ENCODE assay signal across 8 cellular contexts in the genomic region with DNA sequence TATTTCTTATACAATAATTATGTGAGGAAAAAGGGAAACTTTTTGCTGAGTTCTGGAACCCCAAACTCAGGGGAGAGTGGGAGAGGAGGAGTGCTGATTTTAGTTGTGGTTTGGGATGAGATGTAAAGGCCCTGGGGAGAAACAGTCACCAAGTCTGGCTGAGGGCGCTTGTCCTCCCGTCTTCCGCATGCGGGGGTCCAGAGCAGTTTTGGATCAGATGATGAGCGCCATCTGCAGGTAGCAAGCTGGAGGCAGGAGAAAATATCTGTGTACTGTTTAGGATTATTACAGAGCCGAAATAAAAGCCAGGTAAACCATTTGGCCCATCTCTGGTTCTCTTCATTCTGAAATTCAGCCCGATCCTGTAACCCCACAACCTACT. TPM values are rescaled to one million over a fixed set of nuclear protein-coding genes. Genes with fewer than 3 reads are reported as not detected.
DNase-seq lines count a peak whose midpoint lies in the region; ATAC-seq and TF ChIP-seq lines count a peak whose summit lies in the region.

No MANE protein-coding gene starts in this region.

- H3K36me3 Mint-ChIP-seq in activated CD4-positive, alpha-beta T cell treated with anti-CD3 and anti-CD28 coated beads, Interleukin-2, amount 10 ng/mL, durations not matched to agents 24 days and 14 days (ENCODE audit: low read depth): peaks cover 23% of the 10 kb centered on the region
- H3K36me3 Mint-ChIP-seq in dendritic cell treated with granulocyte-macrophage colony-stimulating factor and Interleukin-4, amounts not matched to agents 40 ng/mL and 50 ng/mL, for 4 days (ENCODE audit: low read depth): peaks cover 19% of the 10 kb centered on the region

- intact Hi-C loops in activated CD4-positive, alpha-beta T cell treated with anti-CD3 and anti-CD28 coated beads, Interleukin-2, amount 10 ng/mL, durations not matched to agents 24 days and 14 days (cut with micrococcal nuclease): loop anchor here (1.0 to 2.0 kb wide), 7 partner anchors 103 to 1133 kb away; a partner anchor contains a TSS
- intact Hi-C loops in dendritic cell treated with granulocyte-macrophage colony-stimulating factor and Interleukin-4, amounts not matched to agents 40 ng/mL and 50 ng/mL, for 4 days (cut with micrococcal nuclease): loop anchor here (1.0 to 10.0 kb wide), 2 partner anchors 119 to 294 kb away; a partner anchor contains a TSS
- intact Hi-C loops in right lobe of liver (cut with DNase I): no loop called here

- TF ChIP-seq POLR2A in right lobe of liver (IDR thresholded peaks at IDR 0.05): no peak

- TF ChIP-seq CTCF in GM12864 (IDR thresholded peaks at IDR 0.05; ENCODE audit: low read depth, low read length, missing control alignments) (peak; percentile 83), right lobe of liver (IDR thresholded peaks at IDR 0.05) (peak; percentile 77 to 87 (median 84))

- H3K36me3 ChIP-seq in right lobe of liver: no peaks in the 10 kb centered on the region

- peak overlapping the region; percentile 95 to 98 (median 97) for H3K27ac ChIP-seq in right lobe of liver

- H3K9me3 ChIP-seq in right lobe of liver: no peaks in the 10 kb centered on the region

- H3K27me3 Mint-ChIP-seq in activated CD4-positive, alpha-beta T cell treated with anti-CD3 and anti-CD28 coated beads, Interleukin-2, amount 10 ng/mL, durations not matched to agents 24 days and 14 days: no peaks in the 10 kb centered on the region
- H3K27me3 Mint-ChIP-seq in dendritic cell treated with granulocyte-macrophage colony-stimulating factor and Interleukin-4, amounts not matched to agents 40 ng/mL and 50 ng/mL, for 4 days: no peaks in the 10 kb centered on the region

- H3K4me1 ChIP-seq in right lobe of liver: peaks cover 0 to 35% (median 13%) of the 10 kb centered on the region in 4 donors

- H3K4me1 Mint-ChIP-seq in activated CD4-positive, alpha-beta T cell treated with anti-CD3 and anti-CD28 coated beads, Interleukin-2, amount 10 ng/mL, durations not matched to agents 24 days and 14 days: peaks cover 56% of the 10 kb centered on the region
- peaks cover 55% of the 10 kb centered on the region for H3K4me1 Mint-ChIP-seq in dendritic cell treated with granulocyte-macrophage colony-stimulating factor and Interleukin-4, amounts not matched to agents 40 ng/mL and 50 ng/mL, for 4 days (ENCODE audit: low read depth)

- peak overlapping the region; percentile 98 for H3K27ac Mint-ChIP-seq in activated CD4-positive, alpha-beta T cell treated with anti-CD3 and anti-CD28 coated beads, Interleukin-2, amount 10 ng/mL, durations not matched to agents 24 days and 14 days
- H3K27ac Mint-ChIP-seq in dendritic cell treated with granulocyte-macrophage colony-stimulating factor and Interleukin-4, amounts not matched to agents 40 ng/mL and 50 ng/mL, for 4 days: peak overlapping the region; percentile 94

- ATAC-seq in HG03280 (IDR thresholded peaks at IDR 0.05; ENCODE audit: unreplicated experiment): peak; percentile 46
- peak; percentile 69 to 78 (median 74) for ATAC-seq in right lobe of liver
- no peak for ATAC-seq in HG02973 (IDR thresholded peaks at IDR 0.05; ENCODE audit: unreplicated experiment)

- peaks cover 7% of the 10 kb centered on the region for H3K9me3 Mint-ChIP-seq in activated CD4-positive, alpha-beta T cell treated with anti-CD3 and anti-CD28 coated beads, Interleukin-2, amount 10 ng/mL, durations not matched to agents 24 days and 14 days
- H3K9me3 Mint-ChIP-seq in dendritic cell treated with granulocyte-macrophage colony-stimulating factor and Interleukin-4, amounts not matched to agents 40 ng/mL and 50 ng/mL, for 4 days: peaks cover 8% of the 10 kb centered on the region

- WGBS in right lobe of liver (ENCODE audit: insufficient coverage, low coverage, low lambda C conversion rate, missing lambda C conversion rate): 2% methylated on average over 7 of the region's 7 CpGs

- H3K27me3 ChIP-seq in right lobe of liver: no peaks in the 10 kb centered on the region

- peak overlapping the region; percentile 70 for H3K4me3 ChIP-seq in GM12864 (ENCODE audit: low read depth, low read length)
- H3K4me3 ChIP-seq in right lobe of liver: peak overlapping the region in 2 of 3 donors; percentile 83 to 91

- peak overlapping the region; percentile 99 for H3K4me3 Mint-ChIP-seq in activated CD4-positive, alpha-beta T cell treated with anti-CD3 and anti-CD28 coated beads, Interleukin-2, amount 10 ng/mL, durations not matched to agents 24 days and 14 days
- H3K4me3 Mint-ChIP-seq in dendritic cell treated with granulocyte-macrophage colony-stimulating factor and Interleukin-4, amounts not matched to agents 40 ng/mL and 50 ng/mL, for 4 days: peak overlapping the region; percentile 94

- DNase-seq in GM12864 (ENCODE audit: low read depth) (no peak), NCI-H524 (lab: John Stamatoyannopoulos, UW) (peak; percentile 71 to 82), right lobe of liver (peak; percentile 80 to 84 (median 82))
- peak; percentile 94 for DNase-seq in activated CD4-positive, alpha-beta T cell treated with anti-CD3 and anti-CD28 coated beads, Interleukin-2, amount 10 ng/mL, durations not matched to agents 24 days and 14 days
- peak; percentile 87 for DNase-seq in stimulated activated CD4-positive, alpha-beta T cell treated with anti-CD3 and anti-CD28 coated beads, Interleukin-4, amount 100 ng/mL, for 24 hours

RNA-seq across cellular contexts. Expression of a gene that starts 1.6 kb away (rescaled TPM):
- total RNA-seq in activated CD4-positive, alpha-beta T cell treated with anti-CD3 and anti-CD28 coated beads, Interleukin-2, amount 10 ng/mL, durations not matched to agents 24 days and 14 days: 64.6 and 65.6 TPM in 2 replicates
- total RNA-seq in right lobe of liver: 100 to 1,000 TPM in 1 of 6 experiments, 10 to 100 TPM in 5; 35.2 to 111 (median 37.3) TPM

Comparison
In these comparisons a context has a peak if more than half of its experiments do, and no peak if none do; other contexts are left out.
1. intact Hi-C loops: an anchor here in activated CD4-positive, alpha-beta T cell treated with anti-CD3 and anti-CD28 coated beads, Interleukin-2, amount 10 ng/mL, durations not matched to agents 24 days and 14 days (1.0 to 2.0 kb wide) and dendritic cell treated with granulocyte-macrophage colony-stimulating factor and Interleukin-4, amounts not matched to agents 40 ng/mL and 50 ng/mL, for 4 days (1.0 to 10.0 kb wide); none called in right lobe of liver.